Comparison of ENCODE assay signal across 8 cellular contexts in genomic region chr7:101743241-101743994, GRCh38.
A peak's percentile ranks its signal among the peaks of the same experiment; 100 is the strongest.
DNase-seq lines count a peak whose midpoint lies in the region; ATAC-seq and TF ChIP-seq lines count a peak whose summit lies in the region.

No MANE protein-coding gene starts in this region.

- H3K36me3 ChIP-seq in OCI-LY3 (replicated peaks; ENCODE audit: low read depth, low read length), result no peaks in the 10 kb centered on the region
- H3K36me3 ChIP-seq in fibroblast of lung (ENCODE audit: control insufficient read depth, insufficient read depth, low read length), result no peaks in the 10 kb centered on the region
- H3K36me3 ChIP-seq in neural progenitor cell, result no peaks in the 10 kb centered on the region

- peak overlapping the region; percentile 65 for H3K9ac ChIP-seq in OCI-LY3 (ENCODE audit: low read length)
- no peak overlapping the region for H3K9ac ChIP-seq in fibroblast of lung (ENCODE audit: insufficient read depth, low read length)
- H3K9ac ChIP-seq in neural progenitor cell, result no peak overlapping the region

- H3K9me3 Mint-ChIP-seq in neural progenitor cell, result no peaks in the 10 kb centered on the region

- TF ChIP-seq CTCF in OCI-LY3 (IDR thresholded peaks at IDR 0.05; ENCODE audit: low read depth, low read length) (peak; percentile 82), fibroblast of lung (conservative IDR thresholded peaks at IDR 0.05 in 1 of 2, IDR thresholded peaks at IDR 0.05 in 1 of 2; ENCODE audit: low read depth in 1 of 2, low read length in 2 of 2) (peak; percentile 41 to 49), neural progenitor cell (IDR thresholded peaks at IDR 0.05) (peak; percentile 47)

- H2AFZ ChIP-seq in OCI-LY3 (ENCODE audit: low read depth, low read length) (peak overlapping the region; percentile 71), fibroblast of lung (ENCODE audit: low read length) (peak overlapping the region; percentile 23), neural progenitor cell (replicated peaks) (peak overlapping the region; percentile 74)

- DNase-seq in Ammon's horn (ENCODE audit: low spot score) (peak; percentile 16), activated T-cell treated with anti-CD3 and anti-CD28 coated beads for 48 hours (ENCODE audit: low read depth) (peak; percentile 47), fibroblast of lung (ENCODE audit: low read depth in 2 of 2) (peak; percentile 50 to 74), neural progenitor cell (ENCODE audit: low spot score) (peak; percentile 81), superior temporal gyrus (ENCODE audit: extremely low spot score) (peak; percentile 20)

- H3K4me1 ChIP-seq in OCI-LY3 (ENCODE audit: low read length), result peaks cover 63% of the 10 kb centered on the region
- H3K4me1 ChIP-seq in fibroblast of lung (ENCODE audit: control insufficient read depth, extremely low read depth, insufficient read depth, low read length), result no peaks in the 10 kb centered on the region
- H3K4me1 ChIP-seq in neural progenitor cell, result peaks cover 16% of the 10 kb centered on the region

- no peaks in the 10 kb centered on the region for H3K36me3 Mint-ChIP-seq in neural progenitor cell

- no peaks in the 10 kb centered on the region for H3K27me3 ChIP-seq in OCI-LY3 (ENCODE audit: low read depth, low read length)
- H3K27me3 ChIP-seq in fibroblast of lung (ENCODE audit: control insufficient read depth, insufficient read depth, low read length), result peaks cover 12% of the 10 kb centered on the region
- H3K27me3 ChIP-seq in neural progenitor cell, result peaks cover 9% of the 10 kb centered on the region

- no peaks in the 10 kb centered on the region for H3K27me3 Mint-ChIP-seq in neural progenitor cell (ENCODE audit: insufficient read depth, low read depth)

- H3K4me3 ChIP-seq in OCI-LY3 (ENCODE audit: low read length) (peak overlapping the region; percentile 84), fibroblast of lung (replicated peaks in 1 of 4; ENCODE audit: control extremely low read depth in 1 of 4, insufficient read depth in 1 of 4, low read depth in 3 of 4, low read length in 4 of 4) (peak overlapping the region; percentile 47 to 54 (median 52)), neural progenitor cell (peak overlapping the region; percentile 59)

- H3K79me2 ChIP-seq in OCI-LY3 (ENCODE audit: low read length), result no peaks in the 10 kb centered on the region
- H3K79me2 ChIP-seq in fibroblast of lung (ENCODE audit: control insufficient read depth, insufficient read depth, low read length), result no peaks in the 10 kb centered on the region
- no peaks in the 10 kb centered on the region for H3K79me2 ChIP-seq in neural progenitor cell (ENCODE audit: low read depth)

- peak overlapping the region; percentile 63 for H3K27ac ChIP-seq in OCI-LY3 (ENCODE audit: low read length)
- no peak overlapping the region for H3K27ac ChIP-seq in fibroblast of lung (ENCODE audit: insufficient read depth, low read length)
- H3K27ac ChIP-seq in neural progenitor cell, result no peak overlapping the region

- H3K4me1 Mint-ChIP-seq in neural progenitor cell, result peaks cover 19% of the 10 kb centered on the region

- H3K4me2 ChIP-seq in OCI-LY3 (ENCODE audit: low read length), result peak overlapping the region; percentile 79
- peak overlapping the region; percentile 92 for H3K4me2 ChIP-seq in fibroblast of lung (ENCODE audit: extremely low read depth, insufficient read depth, low read length)
- peak overlapping the region; percentile 87 for H3K4me2 ChIP-seq in neural progenitor cell

- H3K27ac Mint-ChIP-seq in neural progenitor cell, result no peak overlapping the region

- peaks cover 13% of the 10 kb centered on the region for H3F3A ChIP-seq in neural progenitor cell (ENCODE audit: low read depth)

- H3K9me3 ChIP-seq in OCI-LY3 (ENCODE audit: insufficient read depth, low read length) (peaks cover 5% of the 10 kb centered on the region; the same call in 1 of the 2 replicates), fibroblast of lung (ENCODE audit: control insufficient read depth, insufficient read depth, low read depth, low read length) (no peaks in the 10 kb centered on the region), neural progenitor cell (ENCODE audit: low read depth) (no peaks in the 10 kb centered on the region)

- H4K20me1 ChIP-seq in OCI-LY3 (ENCODE audit: insufficient read depth, low read length), result no peaks in the 10 kb centered on the region
- H4K20me1 ChIP-seq in fibroblast of lung (ENCODE audit: control insufficient read depth, extremely low read depth, insufficient read depth, low read length), result no peaks in the 10 kb centered on the region
- no peaks in the 10 kb centered on the region for H4K20me1 ChIP-seq in neural progenitor cell (ENCODE audit: low read depth)

- H3K4me3 Mint-ChIP-seq in neural progenitor cell, result peak overlapping the region; percentile 89

- peak; percentile 48 for ATAC-seq in HG03159 (IDR thresholded peaks at IDR 0.05; ENCODE audit: unreplicated experiment)
- ATAC-seq in HG03097 (IDR thresholded peaks at IDR 0.05; ENCODE audit: low FRiP score, unreplicated experiment), result no peak

Comparison
In these comparisons a context has a peak if more than half of its experiments do, and no peak if none do; other contexts are left out.
1. DNase-seq: peak in every context shown above with its lines; median percentile 81 in neural progenitor cell; 62 in fibroblast of lung; 47 in activated T-cell treated with anti-CD3 and anti-CD28 coated beads for 48 hours; 20 in superior temporal gyrus; 16 in Ammon's horn.
2. H2AFZ ChIP-seq: peak in every context shown above with its lines; median percentile 74 in neural progenitor cell; 71 in OCI-LY3; 23 in fibroblast of lung.